Comparison of ENCODE assay signal across 10 cellular contexts in the genomic region with DNA sequence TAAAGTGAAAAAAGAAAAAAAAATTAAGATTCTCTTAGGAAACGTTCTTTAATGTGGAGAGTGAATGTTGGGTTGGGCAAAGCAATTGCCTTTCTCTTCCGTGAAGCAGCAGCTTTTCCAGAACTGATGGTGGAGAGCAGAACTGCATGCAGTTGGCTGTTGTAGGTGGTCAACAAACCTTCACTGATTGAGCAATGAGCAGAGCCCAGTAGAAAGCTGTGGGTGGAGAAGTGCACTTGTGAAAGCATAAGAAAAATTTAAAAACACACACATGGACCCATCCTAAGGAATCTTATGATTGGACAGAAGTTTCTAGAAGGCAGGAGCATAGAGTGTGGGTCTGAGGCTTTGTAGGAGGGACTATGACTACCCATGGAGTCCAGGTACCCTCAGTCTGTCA. TPM values are rescaled to one million over a fixed set of nuclear protein-coding genes. Genes with fewer than 3 reads are reported as not detected.
DNase-seq lines count a peak whose midpoint lies in the region; ATAC-seq lines count a peak whose summit lies in the region.
"Had no signal": no experiment of that assay in that cellular context is flagged by ENCODE, and none has a peak within 500 bp of the region (broad histone marks: within the 10 kb centered on the region; RNA-seq: fewer than 3 reads in every experiment).

No MANE protein-coding gene starts in this region.

- intact Hi-C loops in left ventricle myocardium superior (cut with micrococcal nuclease) = no loop called here

- ATAC-seq in left ventricle myocardium superior = peak; percentile 46
- ATAC-seq in HG03108 (IDR thresholded peaks at IDR 0.05; ENCODE audit: unreplicated experiment) = no peak
- no peak for ATAC-seq in esophagus mucosa

- H3K27me3 ChIP-seq in stomach smooth muscle (ENCODE audit: control insufficient read depth in 1 of 2, insufficient read depth in 2 of 2, low read length in 2 of 2) = no peaks in the 10 kb centered on the region

- peaks cover 59% of the 10 kb centered on the region for H3K4me1 ChIP-seq in stomach smooth muscle (ENCODE audit: control insufficient read depth, insufficient read depth, low read length)

- H3K36me3 ChIP-seq in stomach smooth muscle (ENCODE audit: control insufficient read depth in 2 of 2, insufficient read depth in 2 of 2, low read length in 2 of 2) = peaks cover 7 to 10% of the 10 kb centered on the region in 2 donors

- no peaks in the 10 kb centered on the region for H3K9me3 ChIP-seq in stomach smooth muscle (ENCODE audit: control insufficient read depth in 2 of 2, low read length in 2 of 2)

- peak overlapping the region; percentile 52 to 59 for H3K4me3 ChIP-seq in stomach smooth muscle (ENCODE audit: low read length in 2 of 2)

- H3K27ac ChIP-seq in angular gyrus (ENCODE audit: low read depth, low read length) (peak overlapping the region; percentile 60), stomach smooth muscle (ENCODE audit: low read length) (peak overlapping the region; percentile 88)

- peak overlapping the region; percentile 62 to 67 for H3K9ac ChIP-seq in stomach smooth muscle (ENCODE audit: low read length in 2 of 2)

- DNase-seq in HCEC 1CT = peak; percentile 31
- no peak for DNase-seq in left ventricle myocardium superior
- DNase-seq in NCI-H1417 treated with DMSO at 0.1 percent for 48 hours (lab: John Stamatoyannopoulos, UW) = no peak
- no peak for DNase-seq in NCI-H2227 (lab: John Stamatoyannopoulos, UW; ENCODE audit: unreplicated experiment)

RNA-seq across cellular contexts. Expression of gene PRELP, which starts 4.5 kb away (rescaled TPM):
- total RNA-seq in left ventricle myocardium superior (22.5 TPM), esophagus mucosa (1.5 TPM)
- total RNA-seq: lung microvascular endothelial cell, RPMI7951 had no signal

RNA-seq across cellular contexts. Expression of gene OPTC, which starts 13.9 kb away (rescaled TPM):
- not detected for total RNA-seq in left ventricle myocardium superior
- not detected for total RNA-seq in esophagus mucosa
- total RNA-seq: lung microvascular endothelial cell, RPMI7951 had no signal
